8 cellular contexts compared by ENCODE assay signal in genomic region chr9:93091453-93092081, GRCh38. TPM values are rescaled to one million over a fixed set of nuclear protein-coding genes. Genes with fewer than 3 reads are reported as not detected.
DNase-seq lines count a peak whose midpoint lies in the region; ATAC-seq and FAIRE-seq lines count a peak whose summit lies in the region.

No MANE protein-coding gene starts in this region.

- no peak overlapping the region for H3K4me3 Mint-ChIP-seq in activated T-cell treated with anti-CD3 and anti-CD28 coated beads, Interleukin-2, amount 50 U/mL, for 4 hours
- peak overlapping the region; percentile 43 for H3K4me3 Mint-ChIP-seq in stimulated activated effector memory CD8-positive, alpha-beta T cell treated with anti-CD3 and anti-CD28 coated beads, Interleukin-12 subunit alpha, Interleukin-12 subunit beta, amount 100 ng/mL, for 72 hours

- peak overlapping the region; percentile 86 for H3K27ac Mint-ChIP-seq in stimulated activated effector memory CD8-positive, alpha-beta T cell treated with anti-CD3 and anti-CD28 coated beads, Interleukin-12 subunit alpha, Interleukin-12 subunit beta, amount 100 ng/mL, for 72 hours

- no peak for FAIRE-seq in HTR-8/SVneo (lab: Jason Lieb, UNC)

- ATAC-seq in activated T-cell treated with anti-CD3 and anti-CD28 coated beads, Interleukin-2, amount 50 U/mL, for 4 hours = peak; percentile 32 to 34
- peak; percentile 64 for ATAC-seq in stimulated activated effector memory CD8-positive, alpha-beta T cell treated with anti-CD3 and anti-CD28 coated beads, Interleukin-12 subunit alpha, Interleukin-12 subunit beta, amount 100 ng/mL, for 72 hours
- ATAC-seq in GM21619 (IDR thresholded peaks at IDR 0.05; ENCODE audit: unreplicated experiment) (no peak), GM18517 (IDR thresholded peaks at IDR 0.05; ENCODE audit: unreplicated experiment) (no peak)

- DNase-seq in A172 (ENCODE audit: low spot score) (peak; percentile 68), HS-5 (ENCODE audit: low read depth) (peak; percentile 69), iris pigment epithelial cell (ENCODE audit: low read depth) (peak; percentile 96), HTR-8/SVneo (ENCODE audit: insufficient read length, low spot score) (no peak)
- DNase-seq in activated T-cell treated with anti-CD3 and anti-CD28 coated beads, Interleukin-2, amount 50 U/mL, for 4 hours = peak; percentile 40
- DNase-seq in stimulated activated effector memory CD8-positive, alpha-beta T cell treated with anti-CD3 and anti-CD28 coated beads, Interleukin-12 subunit alpha, Interleukin-12 subunit beta, amount 100 ng/mL, for 72 hours (ENCODE audit: low spot score in 2 of 2) = peak in 1 of 2 donors; percentile 76

- peaks cover 57% of the 10 kb centered on the region for H3K4me1 Mint-ChIP-seq in activated T-cell treated with anti-CD3 and anti-CD28 coated beads, Interleukin-2, amount 50 U/mL, for 4 hours (ENCODE audit: low read depth)
- peaks cover 71% of the 10 kb centered on the region for H3K4me1 Mint-ChIP-seq in stimulated activated effector memory CD8-positive, alpha-beta T cell treated with anti-CD3 and anti-CD28 coated beads, Interleukin-12 subunit alpha, Interleukin-12 subunit beta, amount 100 ng/mL, for 72 hours

- H3K36me3 Mint-ChIP-seq in activated T-cell treated with anti-CD3 and anti-CD28 coated beads, Interleukin-2, amount 50 U/mL, for 4 hours (ENCODE audit: insufficient read depth) = peaks cover 9% of the 10 kb centered on the region
- peaks cover 14% of the 10 kb centered on the region for H3K36me3 Mint-ChIP-seq in stimulated activated effector memory CD8-positive, alpha-beta T cell treated with anti-CD3 and anti-CD28 coated beads, Interleukin-12 subunit alpha, Interleukin-12 subunit beta, amount 100 ng/mL, for 72 hours

- no peaks in the 10 kb centered on the region for H3K27me3 Mint-ChIP-seq in activated T-cell treated with anti-CD3 and anti-CD28 coated beads, Interleukin-2, amount 50 U/mL, for 4 hours (ENCODE audit: low read depth)

- H3K9me3 Mint-ChIP-seq in activated T-cell treated with anti-CD3 and anti-CD28 coated beads, Interleukin-2, amount 50 U/mL, for 4 hours = peaks cover 9% of the 10 kb centered on the region
- peaks cover 4% of the 10 kb centered on the region for H3K9me3 Mint-ChIP-seq in stimulated activated effector memory CD8-positive, alpha-beta T cell treated with anti-CD3 and anti-CD28 coated beads, Interleukin-12 subunit alpha, Interleukin-12 subunit beta, amount 100 ng/mL, for 72 hours

RNA-seq across cellular contexts. Expression of gene CARD19, which starts 4.5 kb away (rescaled TPM):
- 51.7 and 74.8 TPM in 2 replicates for total RNA-seq in A172 (2014; rRNA removed; shearing (Covaris generic))
- 10 to 100 TPM; 25.5 to 33.8 (median 28.4) TPM for total RNA-seq in activated T-cell treated with anti-CD3 and anti-CD28 coated beads, Interleukin-2, amount 50 U/mL, for 4 hours

RNA-seq across cellular contexts. Expression of gene SUSD3, which starts 33.1 kb away (rescaled TPM):
- not detected in 2 replicates for total RNA-seq in A172 (2014; rRNA removed; shearing (Covaris generic))
- 1 to 10 TPM; 7.7 to 9.5 (median 9.4) TPM for total RNA-seq in activated T-cell treated with anti-CD3 and anti-CD28 coated beads, Interleukin-2, amount 50 U/mL, for 4 hours

RNA-seq across cellular contexts. Expression of gene NINJ1, which starts 42.5 kb away (rescaled TPM):
- 64.2 and 68.2 TPM in 2 replicates for total RNA-seq in A172 (2014; rRNA removed; shearing (Covaris generic))
- 10 to 100 TPM; 48.6 to 69.8 (median 50.1) TPM for total RNA-seq in activated T-cell treated with anti-CD3 and anti-CD28 coated beads, Interleukin-2, amount 50 U/mL, for 4 hours

Comparison
In these comparisons a context has a peak if more than half of its experiments do, and no peak if none do; other contexts are left out.
1. ATAC-seq: peak in activated T-cell treated with anti-CD3 and anti-CD28 coated beads, Interleukin-2, amount 50 U/mL, for 4 hours (2 of 2) and stimulated activated effector memory CD8-positive, alpha-beta T cell treated with anti-CD3 and anti-CD28 coated beads, Interleukin-12 subunit alpha, Interleukin-12 subunit beta, amount 100 ng/mL, for 72 hours (single experiment); none in GM21619 (single experiment) and GM18517 (single experiment).